8 cellular contexts compared by ENCODE assay signal in genomic region chr21:41739011-41739410, GRCh38. TPM values are rescaled to one million over a fixed set of nuclear protein-coding genes. Genes with fewer than 3 reads are reported as not detected.
"Had no signal": no experiment of that assay in that cellular context is flagged by ENCODE, and none has a peak within 500 bp of the region (broad histone marks: within the 10 kb centered on the region; RNA-seq: fewer than 3 reads in every experiment).

No MANE protein-coding gene starts in this region.

- H3K4me1 Mint-ChIP-seq: GM23338 had no signal

- H3K27ac ChIP-seq: HL-60 had no signal

- H2AFZ ChIP-seq: GM23338 had no signal

- H3K27ac Mint-ChIP-seq: GM23338, IgD-negative memory B cell had no signal

- DNase-seq: H9, HCEC 1CT had no signal

- H3K4me2 ChIP-seq: GM23338 had no signal

- H3K4me3 ChIP-seq: GM23338 had no signal

- H3K4me3 Mint-ChIP-seq: GM23338, H9, IgD-negative memory B cell had no signal

- FAIRE-seq: H1, H54, HepG2 had no signal

RNA-seq across cellular contexts. Expression of gene RIPK4, which starts 27.8 kb away (rescaled TPM):
- polyA plus RNA-seq: IgD-negative memory B cell had no signal
